ENCODE assay signal across 4 cellular contexts in the genomic region with DNA sequence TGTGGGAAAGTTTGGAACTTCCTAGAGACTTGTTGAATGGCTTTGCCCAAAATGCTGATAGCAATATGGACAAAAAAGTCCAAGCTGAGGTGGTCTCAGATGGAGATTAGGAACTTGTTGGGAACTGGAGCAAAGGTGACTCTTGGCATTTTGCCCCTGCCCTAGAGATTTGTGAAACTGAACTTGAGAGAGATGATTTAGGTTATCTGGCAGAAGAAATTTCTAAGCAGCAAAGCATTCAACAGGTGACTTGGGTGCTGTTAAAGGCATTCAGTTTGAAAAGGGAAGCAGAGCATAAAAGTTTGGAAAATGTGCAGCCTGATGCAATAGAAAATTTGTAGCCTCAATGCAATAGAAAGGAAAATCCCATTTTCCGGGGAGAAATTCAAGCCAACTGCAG.
A peak's percentile ranks its signal among the peaks of the same experiment; 100 is the strongest.
DNase-seq lines count a peak whose midpoint lies in the region; TF ChIP-seq lines count a peak whose summit lies in the region.
"Not testable (repeated sequence)": the region's sequence is repeated elsewhere in the genome, so short reads cannot be mapped to it uniquely, and the experiment has no call there.

No MANE protein-coding gene starts in this region.

- not testable (repeated sequence) for H3K4me1 ChIP-seq in HEK293 (ENCODE audit: control insufficient read depth, insufficient read depth, low read length)
- H3K4me1 ChIP-seq in esophagus muscularis mucosa, result peaks cover 3 to 20% (median 16%) of the 10 kb centered on the region in 4 donors
- peaks cover 0 to 17% of the 10 kb centered on the region in 2 donors for H3K4me1 ChIP-seq in right atrium auricular region

- not testable (repeated sequence) for H3K27ac ChIP-seq in HEK293 (ENCODE audit: extremely low read depth, low read depth, low read length); esophagus muscularis mucosa (replicated peaks in 1 of 4); right atrium auricular region

- WGBS in esophagus muscularis mucosa, result 100% methylated on average over 1 of the region's 1 CpG

- not testable (repeated sequence) for TF ChIP-seq EP300 in esophagus muscularis mucosa (IDR thresholded peaks at IDR 0.05)

- POLR2A ChIA-PET in HEK293 (lab: Yijun Ruan, JAX), result interaction anchor here (0.7 kb wide), 1 partner anchor 9 kb away, joined by 3 read pairs; no protein-coding TSS in a partner anchor

- DNase-seq in esophagus muscularis mucosa (ENCODE audit: extremely low spot score) (peak; percentile 57), right atrium auricular region (ENCODE audit: low spot score) (peak; percentile 11), islet precursor cell (peak; percentile 5)

- CTCF ChIA-PET in HEK293 (lab: Yijun Ruan, JAX), result interaction anchor here (1.1 to 3.2 kb wide), 3 partner anchors 11 to 99 kb away, joined by 3 to 13 read pairs (median 12); no protein-coding TSS in a partner anchor

- not testable (repeated sequence) for H3K36me3 ChIP-seq in HEK293 (ENCODE audit: control insufficient read depth in 2 of 2, insufficient read depth in 1 of 2, low read length in 2 of 2); esophagus muscularis mucosa; right atrium auricular region

- H3K4me3 ChIP-seq in HEK293 (ENCODE audit: low read depth, low read length); esophagus muscularis mucosa; right atrium auricular region: not testable (repeated sequence)

- intact Hi-C loops in esophagus muscularis mucosa (cut with DNase I), result not testable (repeated sequence)

- not testable (repeated sequence) for TF ChIP-seq CTCF in HEK293 (tag by site-specific recombination; IDR thresholded peaks at IDR 0.05); esophagus muscularis mucosa (IDR thresholded peaks at IDR 0.05); right atrium auricular region (IDR thresholded peaks at IDR 0.05)

- not testable (repeated sequence) for TF ChIP-seq POLR2A in esophagus muscularis mucosa (IDR thresholded peaks at IDR 0.05; ENCODE audit: low read depth)

- peaks cover 0 to 56% (median 13%) of the 10 kb centered on the region in 4 donors for H3K27me3 ChIP-seq in esophagus muscularis mucosa
- H3K27me3 ChIP-seq in right atrium auricular region, result not testable (repeated sequence)

- not testable (repeated sequence) for H3K9me3 ChIP-seq in HEK293 (ENCODE audit: control insufficient read depth, insufficient read depth, low read depth, low read length); esophagus muscularis mucosa; right atrium auricular region

TF ChIP-seq in HEK293, 187 proteins besides CTCF, POLR2A, EP300 and RAD21:
- TF ChIP-seq SCRT2 (tag by site-specific recombination; IDR thresholded peaks at IDR 0.05), result peak; percentile 96
- TF ChIP-seq SCRT1 (tag by site-specific recombination; IDR thresholded peaks at IDR 0.05; ENCODE audit: borderline replicate concordance), result peak; percentile 94

Comparison
In these comparisons a context has a peak if more than half of its experiments do, and no peak if none do; other contexts are left out.
1. DNase-seq: peak in every context shown above with its lines; median percentile 57 in esophagus muscularis mucosa; 11 in right atrium auricular region; 5 in islet precursor cell.